In genomic region chr12:112133418-112133817, GRCh38 we compare ENCODE assay signal across 15 cellular contexts. TPM values are rescaled to one million over a fixed set of nuclear protein-coding genes. Genes with fewer than 3 reads are reported as not detected.
A peak's percentile ranks its signal among the peaks of the same experiment; 100 is the strongest.
DNase-seq lines count a peak whose midpoint lies in the region; ATAC-seq and TF ChIP-seq lines count a peak whose summit lies in the region.
"Had no signal": no experiment of that assay in that cellular context is flagged by ENCODE, and none has a peak within 500 bp of the region (broad histone marks: within the 10 kb centered on the region; RNA-seq: fewer than 3 reads in every experiment).

No MANE protein-coding gene starts in this region.

- H3K4me3 ChIP-seq in heart left ventricle (no peak overlapping the region), left ventricle myocardium inferior (no peak overlapping the region), HEK293 (ENCODE audit: low read depth, low read length) (no peak overlapping the region)
- H3K4me3 ChIP-seq: A549, GM23248 had no signal

- ATAC-seq in heart left ventricle (peak in 3 of 4 donors; percentile 23 to 59 (median 51)), left colon (no peak)
- ATAC-seq in natural killer cell treated with Interleukin-12 subunit alpha and Interleukin-12 subunit beta and Interleukin-15 and Interleukin-18, amount 100 ng/mL, for 72 hours: no peak
- ATAC-seq in stimulated activated effector memory CD8-positive, alpha-beta T cell treated with anti-CD3 and anti-CD28 coated beads, Interleukin-12 subunit alpha, Interleukin-12 subunit beta, amount 100 ng/mL, for 72 hours: no peak
- ATAC-seq: A549, HCT116, HepG2 had no signal

- peak overlapping the region; percentile 97 to 98 for H3K27ac Mint-ChIP-seq in natural killer cell treated with Interleukin-12 subunit alpha and Interleukin-12 subunit beta and Interleukin-15 and Interleukin-18, amount 100 ng/mL, for 72 hours
- peak overlapping the region; percentile 73 for H3K27ac Mint-ChIP-seq in stimulated activated effector memory CD8-positive, alpha-beta T cell treated with anti-CD3 and anti-CD28 coated beads, Interleukin-12 subunit alpha, Interleukin-12 subunit beta, amount 100 ng/mL, for 72 hours

- no peaks in the 10 kb centered on the region for H3K27me3 Mint-ChIP-seq in natural killer cell treated with Interleukin-12 subunit alpha and Interleukin-12 subunit beta and Interleukin-15 and Interleukin-18, amount 100 ng/mL, for 72 hours
- H3K27me3 Mint-ChIP-seq: CD8-positive, alpha-beta memory T cell had no signal

- POLR2A ChIA-PET in HEK293 (lab: Yijun Ruan, JAX): interaction anchor here (0.7 to 1.9 kb wide), 2 partner anchors 11 to 30 kb away, joined by 5 to 6 read pairs; no protein-coding TSS in a partner anchor

- H3K9me3 ChIP-seq in heart left ventricle (no peaks in the 10 kb centered on the region), left ventricle myocardium inferior (replicated peaks) (no peaks in the 10 kb centered on the region), HEK293 (ENCODE audit: control insufficient read depth, insufficient read depth, low read depth, low read length) (no peaks in the 10 kb centered on the region)
- H3K9me3 ChIP-seq: A549, Caco-2 had no signal

- H3K27ac ChIP-seq in heart left ventricle (peak overlapping the region in 4 of 12 donors; percentile 9 to 47 (median 30)), left ventricle myocardium inferior (replicated peaks) (no peak overlapping the region), HEK293 (ENCODE audit: extremely low read depth, low read depth, low read length) (no peak overlapping the region)
- H3K27ac ChIP-seq: A549, GM23248 had no signal

- intact Hi-C loops in heart left ventricle (cut with DNase I): no loop called here
- intact Hi-C loops in left ventricle myocardium inferior (cut with micrococcal nuclease): no loop called here
- intact Hi-C loops in left colon (cut with DNase I, micrococcal nuclease): no loop called here

- H3K36me3 ChIP-seq in heart left ventricle (peaks cover 0 to 69% (median 46%) of the 10 kb centered on the region in 9 donors), left ventricle myocardium inferior (peaks cover 41% of the 10 kb centered on the region), HEK293 (ENCODE audit: control insufficient read depth in 2 of 2, insufficient read depth in 1 of 2, low read length in 2 of 2) (peaks cover 34 to 61% of the 10 kb centered on the region in 2 experiments)

- TF ChIP-seq POLR2A in heart left ventricle (IDR thresholded peaks at IDR 0.05): no peak

- CTCF ChIA-PET in HEK293 (lab: Yijun Ruan, JAX): interaction anchor here (0.6 to 1.1 kb wide), 4 partner anchors 21 to 333 kb away, joined by 3 to 6 read pairs (median 4); no protein-coding TSS in a partner anchor

- H3K27me3 ChIP-seq in heart left ventricle: no peaks in the 10 kb centered on the region
- no peaks in the 10 kb centered on the region for H3K27me3 ChIP-seq in left ventricle myocardium inferior (ENCODE audit: low read depth)

- peaks cover 8% of the 10 kb centered on the region for H3K36me3 Mint-ChIP-seq in natural killer cell treated with Interleukin-12 subunit alpha and Interleukin-12 subunit beta and Interleukin-15 and Interleukin-18, amount 100 ng/mL, for 72 hours
- H3K36me3 Mint-ChIP-seq in stimulated activated effector memory CD8-positive, alpha-beta T cell treated with anti-CD3 and anti-CD28 coated beads, Interleukin-12 subunit alpha, Interleukin-12 subunit beta, amount 100 ng/mL, for 72 hours: peaks cover 76% of the 10 kb centered on the region

- 88 to 95% (median 91%) methylated on average over 5 of the region's 5 CpGs for WGBS in heart left ventricle, 4 donors

- H3K9me3 Mint-ChIP-seq in natural killer cell treated with Interleukin-12 subunit alpha and Interleukin-12 subunit beta and Interleukin-15 and Interleukin-18, amount 100 ng/mL, for 72 hours: no peaks in the 10 kb centered on the region
- H3K9me3 Mint-ChIP-seq in stimulated activated effector memory CD8-positive, alpha-beta T cell treated with anti-CD3 and anti-CD28 coated beads, Interleukin-12 subunit alpha, Interleukin-12 subunit beta, amount 100 ng/mL, for 72 hours: no peaks in the 10 kb centered on the region
- H3K9me3 Mint-ChIP-seq: CD8-positive, alpha-beta memory T cell had no signal

- H3K4me1 ChIP-seq in heart left ventricle (peaks cover 2 to 51% (median 35%) of the 10 kb centered on the region in 12 donors), left ventricle myocardium inferior (peaks cover 51% of the 10 kb centered on the region), HEK293 (ENCODE audit: control insufficient read depth, insufficient read depth, low read length) (no peaks in the 10 kb centered on the region)

- H3K4me1 Mint-ChIP-seq in natural killer cell treated with Interleukin-12 subunit alpha and Interleukin-12 subunit beta and Interleukin-15 and Interleukin-18, amount 100 ng/mL, for 72 hours (ENCODE audit: low read depth in 2 of 2): peaks cover 24 to 42% of the 10 kb centered on the region in 2 donors
- H3K4me1 Mint-ChIP-seq in stimulated activated effector memory CD8-positive, alpha-beta T cell treated with anti-CD3 and anti-CD28 coated beads, Interleukin-12 subunit alpha, Interleukin-12 subunit beta, amount 100 ng/mL, for 72 hours: peaks cover 34% of the 10 kb centered on the region

- no peak overlapping the region for H3K4me3 Mint-ChIP-seq in natural killer cell treated with Interleukin-12 subunit alpha and Interleukin-12 subunit beta and Interleukin-15 and Interleukin-18, amount 100 ng/mL, for 72 hours
- H3K4me3 Mint-ChIP-seq in stimulated activated effector memory CD8-positive, alpha-beta T cell treated with anti-CD3 and anti-CD28 coated beads, Interleukin-12 subunit alpha, Interleukin-12 subunit beta, amount 100 ng/mL, for 72 hours: no peak overlapping the region
- H3K4me3 Mint-ChIP-seq: CD14-positive monocyte had no signal

- TF ChIP-seq CTCF in heart left ventricle (IDR thresholded peaks at IDR 0.05): no peak
- no peak for TF ChIP-seq CTCF in left ventricle myocardium inferior (IDR thresholded peaks at IDR 0.05; ENCODE audit: borderline replicate concordance)
- TF ChIP-seq CTCF in HEK293 (tag by site-specific recombination; IDR thresholded peaks at IDR 0.05): no peak

- DNase-seq in heart left ventricle (no peak), left ventricle myocardium inferior (no peak), left colon (no peak), EL (no peak)
- DNase-seq in natural killer cell treated with Interleukin-12 subunit alpha and Interleukin-12 subunit beta and Interleukin-15 and Interleukin-18, amount 100 ng/mL, for 72 hours (ENCODE audit: low spot score): no peak
- no peak for DNase-seq in stimulated activated effector memory CD8-positive, alpha-beta T cell treated with anti-CD3 and anti-CD28 coated beads, Interleukin-12 subunit alpha, Interleukin-12 subunit beta, amount 100 ng/mL, for 72 hours (ENCODE audit: low spot score in 2 of 2)
- DNase-seq: CD8-positive, alpha-beta memory T cell; DND-41; GM23248 had no signal

TF ChIP-seq in HEK293, 187 proteins besides CTCF, POLR2A, EP300 and RAD21:
- no peak for TF ChIP-seq ZBTB20 (tag by site-specific recombination; IDR thresholded peaks at IDR 0.05)
- peak; percentile 68; the same call in 1 of the 2 replicates for TF ChIP-seq ZNF600 (tag by site-specific recombination; IDR thresholded peaks at IDR 0.05)

RNA-seq across cellular contexts. Expression of gene TRAFD1, which starts 8.1 kb away (rescaled TPM):
- total RNA-seq in heart left ventricle: 10 to 100 TPM; 17.0 to 84.7 (median 26.4) TPM
- 10 to 100 TPM in 1 of 2 donors, 1 to 10 TPM in 1; 6.7 to 22.3 TPM for polyA plus RNA-seq in heart left ventricle
- total RNA-seq in left ventricle myocardium inferior: 19.8 TPM
- total RNA-seq in natural killer cell treated with Interleukin-12 subunit alpha and Interleukin-12 subunit beta and Interleukin-15 and Interleukin-18, amount 100 ng/mL, for 72 hours: 10 to 100 TPM; 50.9 to 81.4 TPM
- total RNA-seq in left colon: 10 to 100 TPM; 25.3 to 32.8 TPM

RNA-seq across cellular contexts. Expression of gene NAA25, which starts 24.8 kb away (rescaled TPM):
- 10 to 100 TPM in 8 of 9 donors, 1 to 10 TPM in 1; 9.1 to 25.9 (median 18.5) TPM for total RNA-seq in heart left ventricle
- 1 to 10 TPM; 5.0 to 7.7 TPM for polyA plus RNA-seq in heart left ventricle
- 13.7 TPM for total RNA-seq in left ventricle myocardium inferior
- total RNA-seq in natural killer cell treated with Interleukin-12 subunit alpha and Interleukin-12 subunit beta and Interleukin-15 and Interleukin-18, amount 100 ng/mL, for 72 hours: 10 to 100 TPM; 31.6 to 78.3 TPM
- total RNA-seq in left colon: 10 to 100 TPM; 12.4 to 20.4 TPM

Comparison
In these comparisons a context has a peak if more than half of its experiments do, and no peak if none do; other contexts are left out.
1. ATAC-seq: peak in heart left ventricle (3 of 4); none in natural killer cell treated with Interleukin-12 subunit alpha and Interleukin-12 subunit beta and Interleukin-15 and Interleukin-18, amount 100 ng/mL, for 72 hours (0 of 2), stimulated activated effector memory CD8-positive, alpha-beta T cell treated with anti-CD3 and anti-CD28 coated beads, Interleukin-12 subunit alpha, Interleukin-12 subunit beta, amount 100 ng/mL, for 72 hours (single experiment) and left colon (single experiment).